8 cellular contexts compared by ENCODE assay signal in the genomic region with DNA sequence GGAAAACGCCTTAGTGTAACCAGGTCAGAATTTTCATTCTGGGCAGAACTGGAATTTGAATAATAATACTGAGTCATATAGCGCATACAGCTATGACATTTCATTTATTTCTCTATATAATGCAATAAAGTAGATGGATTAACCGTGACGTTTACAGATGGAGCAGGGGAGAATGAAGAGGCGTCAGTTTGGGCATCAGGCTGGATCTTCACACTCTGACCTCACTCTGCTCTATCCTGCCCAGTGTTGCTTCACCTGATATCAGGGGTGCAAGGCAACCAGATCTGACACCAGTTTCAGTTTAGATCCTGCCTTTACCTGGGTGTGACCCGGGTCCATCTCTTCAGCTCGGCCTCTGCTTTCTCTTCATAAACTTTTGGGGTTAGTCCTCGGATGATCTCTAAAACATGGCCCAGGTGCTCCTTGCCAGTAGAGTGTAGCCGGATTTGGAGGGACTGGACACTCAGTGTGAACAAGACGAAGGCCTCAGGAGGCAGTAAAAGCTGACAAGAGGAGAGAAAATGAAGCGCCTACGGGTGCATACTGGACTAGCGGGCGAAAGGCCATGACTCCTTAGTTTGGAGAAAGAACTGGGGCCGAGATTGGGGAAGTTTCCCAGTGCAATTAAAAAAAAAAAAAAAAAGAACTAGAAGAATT. TPM values are rescaled to one million over a fixed set of nuclear protein-coding genes. Genes with fewer than 3 reads are reported as not detected.
DNase-seq lines count a peak whose midpoint lies in the region; ATAC-seq and TF ChIP-seq lines count a peak whose summit lies in the region.

No MANE protein-coding gene starts in this region.

- H3K9me3 Mint-ChIP-seq in activated CD8-positive, alpha-beta T cell treated with anti-CD3 and anti-CD28 coated beads for 36 hours = no peaks in the 10 kb centered on the region

- H3K4me3 Mint-ChIP-seq in activated CD8-positive, alpha-beta T cell treated with anti-CD3 and anti-CD28 coated beads for 36 hours = peak overlapping the region; percentile 85

- intact Hi-C loops in activated CD8-positive, alpha-beta T cell treated with anti-CD3 and anti-CD28 coated beads for 36 hours (cut with micrococcal nuclease) = loop anchor here (5.0 kb wide), 1 partner anchor 38 kb away; no protein-coding TSS in a partner anchor
- intact Hi-C loops in right cardiac atrium (cut with DNase I) = loop anchor here in 1 of 4 donors (5.0 to 10.0 kb wide), 2 partner anchors 33 to 115 kb away; a partner anchor contains a TSS

- H3K27me3 Mint-ChIP-seq in activated CD8-positive, alpha-beta T cell treated with anti-CD3 and anti-CD28 coated beads for 36 hours = no peaks in the 10 kb centered on the region

- peak; percentile 3 for ATAC-seq in HG02884 (IDR thresholded peaks at IDR 0.05; ENCODE audit: unreplicated experiment)
- ATAC-seq in activated CD8-positive, alpha-beta T cell treated with anti-CD3 and anti-CD28 coated beads for 36 hours = no peak
- no peak for ATAC-seq in right cardiac atrium
- ATAC-seq in omental fat pad (ENCODE audit: low FRiP score) = no peak

- H3K36me3 Mint-ChIP-seq in activated CD8-positive, alpha-beta T cell treated with anti-CD3 and anti-CD28 coated beads for 36 hours (ENCODE audit: low read depth) = no peaks in the 10 kb centered on the region

- peaks cover 41% of the 10 kb centered on the region for H3K4me1 Mint-ChIP-seq in activated CD8-positive, alpha-beta T cell treated with anti-CD3 and anti-CD28 coated beads for 36 hours (ENCODE audit: low read depth)

- POLR2A ChIA-PET in activated CD8-positive, alpha-beta T cell treated with anti-CD3 and anti-CD28 coated beads for 36 hours (lab: Charles Lee) = interaction anchor here (0.6 to 1.7 kb wide), 14 partner anchors 10 to 140 kb away, joined by 3 to 6 read pairs (median 4); a partner anchor contains a TSS

- peak overlapping the region; percentile 60 for H3K4me3 ChIP-seq in right cardiac atrium (ENCODE audit: low read length)

- H3K27me3 ChIP-seq in right cardiac atrium (ENCODE audit: control insufficient read depth, insufficient read depth) = no peaks in the 10 kb centered on the region

- WGBS in right cardiac atrium = 28% methylated on average over 15 of the region's 15 CpGs

- peak overlapping the region; percentile 88 for H3K27ac ChIP-seq in right cardiac atrium (ENCODE audit: low read length)

- H3K9me3 ChIP-seq in right cardiac atrium (ENCODE audit: control insufficient read depth, low read length) = no peaks in the 10 kb centered on the region

- CTCF ChIA-PET in activated CD8-positive, alpha-beta T cell treated with anti-CD3 and anti-CD28 coated beads for 36 hours (lab: Charles Lee) = interaction anchor here (0.7 to 3.0 kb wide), 30 partner anchors 8 to 142 kb away, joined by 3 to 47 read pairs (median 6); a partner anchor contains a TSS

- peak; percentile 67 for DNase-seq in DMS114 treated with DMSO at 0.1 percent for 48 hours (lab: John Stamatoyannopoulos, UW; ENCODE audit: unreplicated experiment)
- no peak for DNase-seq in activated CD8-positive, alpha-beta T cell treated with anti-CD3 and anti-CD28 coated beads for 36 hours
- no peak for DNase-seq in right cardiac atrium
- peak; percentile 46 for DNase-seq in stimulated activated CD8-positive, alpha-beta memory T cell treated with anti-CD3 and anti-CD28 coated beads, Interleukin-4, amount 100 ng/mL, for 48 hours
- DNase-seq in omental fat pad (ENCODE audit: low spot score) = no peak
- no peak for DNase-seq in cerebellar cortex (ENCODE audit: low spot score)
- DNase-seq in effector CD8-positive, alpha-beta T cell (lab: John Stamatoyannopoulos, UW) = no peak

- peak overlapping the region; percentile 88 for H3K27ac Mint-ChIP-seq in activated CD8-positive, alpha-beta T cell treated with anti-CD3 and anti-CD28 coated beads for 36 hours

- TF ChIP-seq CTCF in activated CD8-positive, alpha-beta T cell treated with anti-CD3 and anti-CD28 coated beads for 36 hours (IDR thresholded peaks at IDR 0.05) = no peak
- no peak for TF ChIP-seq CTCF in omental fat pad (IDR thresholded peaks at IDR 0.05)

- H3K4me1 ChIP-seq in right cardiac atrium (ENCODE audit: control insufficient read depth, insufficient read depth, low read length) = peaks cover 13% of the 10 kb centered on the region

RNA-seq across cellular contexts. Expression of a gene that starts 1.4 kb away (rescaled TPM):
- total RNA-seq in activated CD8-positive, alpha-beta T cell treated with anti-CD3 and anti-CD28 coated beads for 36 hours = 100 to 1,000 TPM; 111 to 120 TPM
- total RNA-seq in right cardiac atrium (100 to 1,000 TPM in 1 of 4 donors, 10 to 100 TPM in 3; 80.1 to 127 (median 92.6) TPM), omental fat pad (100 to 1,000 TPM in 1 of 4 donors, 10 to 100 TPM in 3; 48.2 to 138 (median 62.8) TPM)
- polyA plus RNA-seq in right cardiac atrium = 74.7 TPM

RNA-seq across cellular contexts. Expression of a gene that starts 17.2 kb away (rescaled TPM):
- 1 to 10 TPM; 2.7 to 2.9 TPM for total RNA-seq in activated CD8-positive, alpha-beta T cell treated with anti-CD3 and anti-CD28 coated beads for 36 hours
- total RNA-seq in right cardiac atrium (under 1 TPM; 0.21 to 0.51 (median 0.39) TPM), omental fat pad (1 to 10 TPM in 1 of 4 donors, under 1 TPM in 3; 0.56 to 1.2 (median 0.77) TPM)
- 0.27 TPM for polyA plus RNA-seq in right cardiac atrium

RNA-seq across cellular contexts. Expression of a gene that starts 28.9 kb away (rescaled TPM):
- 1 to 10 TPM; 2.4 to 2.8 TPM for total RNA-seq in activated CD8-positive, alpha-beta T cell treated with anti-CD3 and anti-CD28 coated beads for 36 hours
- total RNA-seq in right cardiac atrium = under 1 TPM in 2 of 4 donors, not detected in 2; 0.46 to 0.56 TPM
- 0.02 TPM for polyA plus RNA-seq in right cardiac atrium
- total RNA-seq in omental fat pad = under 1 TPM in 2 of 4 donors, not detected in 2; 0.13 to 0.46 TPM

Comparison
In these comparisons a context has a peak if more than half of its experiments do, and no peak if none do; other contexts are left out.
1. DNase-seq: peak in DMS114 treated with DMSO at 0.1 percent for 48 hours (single experiment) and stimulated activated CD8-positive, alpha-beta memory T cell treated with anti-CD3 and anti-CD28 coated beads, Interleukin-4, amount 100 ng/mL, for 48 hours (single experiment); none in activated CD8-positive, alpha-beta T cell treated with anti-CD3 and anti-CD28 coated beads for 36 hours (single experiment), right cardiac atrium (0 of 3), omental fat pad (single experiment), cerebellar cortex (single experiment) and effector CD8-positive, alpha-beta T cell (single experiment).